Comparison of ENCODE assay signal across 1 cellular context in the genomic region with DNA sequence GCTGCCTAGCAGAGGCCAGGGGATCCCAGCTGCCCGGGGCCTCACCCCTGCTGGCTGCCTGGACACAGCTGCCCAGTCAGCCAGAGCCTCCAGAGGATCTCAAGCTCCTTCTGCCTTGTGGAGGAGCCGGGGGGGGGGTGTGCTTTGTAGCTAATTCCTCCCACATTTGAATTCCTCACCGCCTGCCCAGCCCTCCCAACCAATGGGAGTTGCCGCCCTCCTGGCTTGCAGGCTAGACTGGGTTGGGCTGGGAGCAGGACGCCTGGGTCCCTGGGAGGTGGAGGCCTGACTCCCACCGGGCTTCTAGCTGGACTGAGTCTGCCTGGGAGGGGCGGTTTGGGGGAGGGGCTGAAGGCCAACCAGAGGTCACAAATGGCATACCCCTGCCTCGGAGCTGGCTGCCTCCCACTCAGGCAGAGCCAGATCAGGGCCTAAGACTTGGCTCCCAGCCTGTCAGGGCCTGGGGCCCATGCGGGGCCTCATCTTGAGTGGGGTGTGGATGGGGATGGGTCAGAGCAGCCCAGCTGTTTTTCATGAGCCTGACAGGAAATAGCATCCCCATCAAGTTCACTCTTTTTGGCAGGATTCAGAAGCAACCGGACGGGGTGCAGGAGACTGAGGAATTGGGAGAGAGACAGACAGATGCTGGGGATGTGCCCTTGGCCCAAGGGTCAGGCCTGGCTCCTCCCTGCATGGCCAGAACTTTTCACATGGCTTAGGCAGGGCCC.
TF ChIP-seq lines count a peak whose summit lies in the region.

No MANE protein-coding gene starts in this region.

TF ChIP-seq in K562, 482 proteins besides CTCF, POLR2A, EP300 and RAD21:
- TF ChIP-seq, protein P1, sequence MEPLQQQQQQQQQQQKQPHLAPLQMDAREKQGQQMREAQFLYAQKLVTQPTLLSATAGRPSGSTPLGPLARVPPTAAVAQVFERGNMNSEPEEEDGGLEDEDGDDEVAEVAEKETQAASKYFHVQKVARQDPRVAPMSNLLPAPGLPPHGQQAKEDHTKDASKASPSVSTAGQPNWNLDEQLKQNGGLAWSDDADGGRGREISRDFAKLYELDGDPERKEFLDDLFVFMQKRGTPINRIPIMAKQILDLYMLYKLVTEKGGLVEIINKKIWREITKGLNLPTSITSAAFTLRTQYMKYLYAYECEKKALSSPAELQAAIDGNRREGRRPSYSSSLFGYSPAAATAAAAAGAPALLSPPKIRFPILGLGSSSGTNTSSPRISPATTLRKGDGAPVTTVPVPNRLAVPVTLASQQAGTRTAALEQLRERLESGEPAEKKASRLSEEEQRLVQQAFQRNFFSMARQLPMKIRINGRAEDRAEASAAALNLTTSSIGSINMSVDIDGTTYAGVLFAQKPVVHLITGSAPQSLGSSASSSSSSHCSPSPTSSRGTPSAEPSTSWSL (CRISPR knock-in tag; IDR thresholded peaks at IDR 0.05; ENCODE audit: borderline replicate concordance), result no peak
- TF ChIP-seq CXXC5 (CRISPR knock-in tag; IDR thresholded peaks at IDR 0.05) (no peak), POLR2G (IDR thresholded peaks at IDR 0.05; ENCODE audit: low read depth, low read length) (peak; percentile 8; the same call in 1 of the 2 replicates)
TF ChIP-seq in K562: peak in this region for 1.
